ENCODE assay signal across 9 cellular contexts in genomic region chr17:7887482-7888183, GRCh38. TPM values are rescaled to one million over a fixed set of nuclear protein-coding genes. Genes with fewer than 3 reads are reported as not detected.
DNase-seq lines count a peak whose midpoint lies in the region; ATAC-seq, FAIRE-seq and TF ChIP-seq lines count a peak whose summit lies in the region.
"Had no signal": no experiment of that assay in that cellular context is flagged by ENCODE, and none has a peak within 500 bp of the region (broad histone marks: within the 10 kb centered on the region; RNA-seq: fewer than 3 reads in every experiment).

No MANE protein-coding gene starts in this region.

- peaks cover 56% of the 10 kb centered on the region for H3K4me1 ChIP-seq in CD4-positive, CD25-positive, alpha-beta regulatory T cell (ENCODE audit: control insufficient read depth, insufficient read depth, low read length, poor library complexity, severe bottlenecking)
- H3K4me1 ChIP-seq in pancreas: peaks cover 25 to 29% (median 26%) of the 10 kb centered on the region in 3 donors
- peaks cover 40 to 45% of the 10 kb centered on the region in 2 donors for H3K4me1 ChIP-seq in thyroid gland

- intact Hi-C loops in Right ventricle myocardium superior (cut with DNase I) (no loop called here), pancreas (cut with DNase I) (no loop called here), thyroid gland (cut with DNase I) (no loop called here)

- H3K4me3 Mint-ChIP-seq in CD4-positive, CD25-positive, alpha-beta regulatory T cell: no peak overlapping the region
- no peak overlapping the region for H3K4me3 Mint-ChIP-seq in activated naive CD8-positive, alpha-beta T cell treated with anti-CD3 and anti-CD28 coated beads, Interleukin-2, amount 10 ng/mL, durations not matched to agents 7 days and 5 days
- H3K4me3 Mint-ChIP-seq: T-helper 1 cell treated with Interleukin-12 subunit alpha and Interleukin-12 subunit beta and Interleukin-4 antibody, amounts not matched to agents 30 μg/mL and 1 μg/mL, for 36 hours had no signal

- H3K36me3 ChIP-seq in CD4-positive, CD25-positive, alpha-beta regulatory T cell (ENCODE audit: control insufficient read depth, insufficient read depth, low read length): peaks cover 27% of the 10 kb centered on the region
- H3K36me3 ChIP-seq in pancreas (no peaks in the 10 kb centered on the region), thyroid gland (peaks cover 10 to 13% of the 10 kb centered on the region in 2 donors)

- WGBS in pancreas, 2 donors: 0% methylated on average over 33 to 35 of the region's 35 CpGs
- 0 to 3% methylated on average over 29 to 34 of the region's 35 CpGs for WGBS in thyroid gland, 2 donors

- no peak overlapping the region for H3K27ac Mint-ChIP-seq in CD4-positive, CD25-positive, alpha-beta regulatory T cell
- no peak overlapping the region for H3K27ac Mint-ChIP-seq in activated naive CD8-positive, alpha-beta T cell treated with anti-CD3 and anti-CD28 coated beads, Interleukin-2, amount 10 ng/mL, durations not matched to agents 7 days and 5 days
- H3K27ac Mint-ChIP-seq: T-helper 1 cell treated with Interleukin-12 subunit alpha and Interleukin-12 subunit beta and Interleukin-4 antibody, amounts not matched to agents 30 μg/mL and 1 μg/mL, for 36 hours had no signal

- peak; percentile 83 to 99 (median 93) for DNase-seq in CD4-positive, CD25-positive, alpha-beta regulatory T cell
- DNase-seq in NCI-H1092 (lab: John Stamatoyannopoulos, UW): peak; percentile 93
- DNase-seq in activated naive CD8-positive, alpha-beta T cell treated with anti-CD3 and anti-CD28 coated beads, Interleukin-2, amount 10 ng/mL, durations not matched to agents 7 days and 5 days: peak; percentile 80
- DNase-seq in Right ventricle myocardium superior: peak; percentile 95
- peak; percentile 90 to 96 (median 91) for DNase-seq in pancreas
- peak; percentile 98 for DNase-seq in thyroid gland

- H3K9me3 Mint-ChIP-seq in CD4-positive, CD25-positive, alpha-beta regulatory T cell: no peaks in the 10 kb centered on the region
- H3K9me3 Mint-ChIP-seq in activated naive CD8-positive, alpha-beta T cell treated with anti-CD3 and anti-CD28 coated beads, Interleukin-2, amount 10 ng/mL, durations not matched to agents 7 days and 5 days: no peaks in the 10 kb centered on the region
- H3K9me3 Mint-ChIP-seq: T-helper 1 cell treated with Interleukin-12 subunit alpha and Interleukin-12 subunit beta and Interleukin-4 antibody, amounts not matched to agents 30 μg/mL and 1 μg/mL, for 36 hours had no signal

- H3K36me3 Mint-ChIP-seq in CD4-positive, CD25-positive, alpha-beta regulatory T cell: peaks cover 21% of the 10 kb centered on the region
- H3K36me3 Mint-ChIP-seq in activated naive CD8-positive, alpha-beta T cell treated with anti-CD3 and anti-CD28 coated beads, Interleukin-2, amount 10 ng/mL, durations not matched to agents 7 days and 5 days: peaks cover 12% of the 10 kb centered on the region

- H3K4me3 ChIP-seq in CD4-positive, CD25-positive, alpha-beta regulatory T cell (ENCODE audit: low read depth, low read length): peak overlapping the region; percentile 87
- H3K4me3 ChIP-seq in pancreas (peak overlapping the region in 3 of 4 donors; percentile 24 to 84 (median 84)), thyroid gland (replicated peaks in 1 of 3) (peak overlapping the region in 1 of 3 donors; percentile 49)

- POLR2A ChIA-PET in activated naive CD8-positive, alpha-beta T cell treated with anti-CD3 and anti-CD28 coated beads, Interleukin-2, amount 10 ng/mL, durations not matched to agents 7 days and 5 days (lab: Charles Lee): no interaction called here

- peak in 1 of 2 donors; percentile 76 for TF ChIP-seq POLR2A in thyroid gland (IDR thresholded peaks at IDR 0.05)

- ATAC-seq in CD4-positive, CD25-positive, alpha-beta regulatory T cell (ENCODE audit: low read depth in 2 of 2): peak; percentile 73 to 74
- ATAC-seq in GM21737 (IDR thresholded peaks at IDR 0.05; ENCODE audit: unreplicated experiment) (peak; percentile 54), SK-N-SH treated with all-trans-retinoic acid at 6 μM for 48 hours (peak; percentile 84), Right ventricle myocardium superior (ENCODE audit: poor library complexity) (peak; percentile 86), pancreas (peak; percentile 78 to 88 (median 82))
- peak; percentile 61 for ATAC-seq in activated naive CD8-positive, alpha-beta T cell treated with anti-CD3 and anti-CD28 coated beads, Interleukin-2, amount 10 ng/mL, durations not matched to agents 7 days and 5 days (ENCODE audit: low read depth)

- H3K27ac ChIP-seq in CD4-positive, CD25-positive, alpha-beta regulatory T cell (ENCODE audit: insufficient read depth, low read length, poor library complexity, severe bottlenecking): peak overlapping the region; percentile 82
- H3K27ac ChIP-seq in pancreas (peak overlapping the region; percentile 80 to 97 (median 88)), thyroid gland (peak overlapping the region; percentile 81 to 98 (median 92))

- no peaks in the 10 kb centered on the region for H3K9me3 ChIP-seq in CD4-positive, CD25-positive, alpha-beta regulatory T cell (ENCODE audit: control insufficient read depth in 2 of 2, low read length in 2 of 2)
- H3K9me3 ChIP-seq in pancreas: no peaks in the 10 kb centered on the region
- no peaks in the 10 kb centered on the region for H3K9me3 ChIP-seq in thyroid gland

- H3K4me1 Mint-ChIP-seq in CD4-positive, CD25-positive, alpha-beta regulatory T cell: peaks cover 0 to 27% (median 11%) of the 10 kb centered on the region in 4 donors
- peaks cover 11% of the 10 kb centered on the region for H3K4me1 Mint-ChIP-seq in activated naive CD8-positive, alpha-beta T cell treated with anti-CD3 and anti-CD28 coated beads, Interleukin-2, amount 10 ng/mL, durations not matched to agents 7 days and 5 days

- H3K27me3 Mint-ChIP-seq in CD4-positive, CD25-positive, alpha-beta regulatory T cell: peaks cover 7% of the 10 kb centered on the region
- no peaks in the 10 kb centered on the region for H3K27me3 Mint-ChIP-seq in activated naive CD8-positive, alpha-beta T cell treated with anti-CD3 and anti-CD28 coated beads, Interleukin-2, amount 10 ng/mL, durations not matched to agents 7 days and 5 days

- peak; percentile 86 for FAIRE-seq in pancreas (lab: Jason Lieb, UNC)

- H3K27me3 ChIP-seq in CD4-positive, CD25-positive, alpha-beta regulatory T cell (ENCODE audit: control insufficient read depth, insufficient read depth, low read length): no peaks in the 10 kb centered on the region
- no peaks in the 10 kb centered on the region for H3K27me3 ChIP-seq in pancreas
- H3K27me3 ChIP-seq in thyroid gland: no peaks in the 10 kb centered on the region

- TF ChIP-seq CTCF in pancreas (IDR thresholded peaks at IDR 0.05): no peak
- TF ChIP-seq CTCF in thyroid gland (IDR thresholded peaks at IDR 0.05): no peak

TF ChIP-seq in SK-N-SH treated with all-trans-retinoic acid at 6 μM for 48 hours, 23 proteins besides CTCF, POLR2A, EP300 and RAD21 (continues in another document):
- TF ChIP-seq ZFP3 (CRISPR knock-in tag; IDR thresholded peaks at IDR 0.05) (no peak), TOX (CRISPR knock-in tag; IDR thresholded peaks at IDR 0.05; ENCODE audit: borderline replicate concordance) (no peak)

RNA-seq across cellular contexts. Expression of gene CHD3, which starts 1.0 kb away (rescaled TPM):
- 273 TPM for total RNA-seq in CD4-positive, CD25-positive, alpha-beta regulatory T cell
- polyA plus RNA-seq in CD4-positive, CD25-positive, alpha-beta regulatory T cell: 1 to 10 TPM; 5.0 to 9.0 (median 7.2) TPM
- 100 to 1,000 TPM; 194 to 199 TPM for total RNA-seq in activated naive CD8-positive, alpha-beta T cell treated with anti-CD3 and anti-CD28 coated beads, Interleukin-2, amount 10 ng/mL, durations not matched to agents 7 days and 5 days
- total RNA-seq in Right ventricle myocardium superior (13.7 TPM), pancreas (100 to 1,000 TPM in 1 of 6 donors, 10 to 100 TPM in 5; 35.9 to 101 (median 43.1) TPM), thyroid gland (100 to 1,000 TPM in 1 of 4 donors, 10 to 100 TPM in 3; 78.9 to 117 (median 91.4) TPM)
- polyA plus RNA-seq in pancreas: 100 to 1,000 TPM; 117 to 143 TPM

RNA-seq across cellular contexts. Expression of gene RNF227, which starts 28.5 kb away (rescaled TPM):
- 2.4 TPM for total RNA-seq in CD4-positive, CD25-positive, alpha-beta regulatory T cell
- 1 to 10 TPM in 3 of 4 donors, under 1 TPM in 1; 0.92 to 5.0 (median 2.9) TPM for polyA plus RNA-seq in CD4-positive, CD25-positive, alpha-beta regulatory T cell
- 1 to 10 TPM; 4.5 to 5.5 TPM for total RNA-seq in activated naive CD8-positive, alpha-beta T cell treated with anti-CD3 and anti-CD28 coated beads, Interleukin-2, amount 10 ng/mL, durations not matched to agents 7 days and 5 days
- total RNA-seq in Right ventricle myocardium superior (0.78 TPM), pancreas (1 to 10 TPM; 1.2 to 2.8 (median 2.0) TPM), thyroid gland (1 to 10 TPM; 1.1 to 4.3 (median 2.2) TPM)
- polyA plus RNA-seq in pancreas: 1 to 10 TPM; 1.6 to 3.0 TPM

RNA-seq across cellular contexts. Expression of gene CYB5D1, which starts 29.8 kb away (rescaled TPM):
- total RNA-seq in CD4-positive, CD25-positive, alpha-beta regulatory T cell: 11.8 TPM
- polyA plus RNA-seq in CD4-positive, CD25-positive, alpha-beta regulatory T cell: 1 to 10 TPM; 3.1 to 5.4 (median 4.2) TPM
- total RNA-seq in activated naive CD8-positive, alpha-beta T cell treated with anti-CD3 and anti-CD28 coated beads, Interleukin-2, amount 10 ng/mL, durations not matched to agents 7 days and 5 days: 1 to 10 TPM; 7.3 to 7.9 TPM
- 24.2 TPM for total RNA-seq in Right ventricle myocardium superior
- total RNA-seq in pancreas: 10 to 100 TPM in 1 of 6 donors, 1 to 10 TPM in 5; 5.0 to 10.5 (median 8.4) TPM
- polyA plus RNA-seq in pancreas: 1 to 10 TPM; 4.9 to 8.5 TPM
- 10 to 100 TPM; 14.9 to 29.5 (median 23.5) TPM for total RNA-seq in thyroid gland

RNA-seq across cellular contexts. Expression of gene NAA38, which starts 30.3 kb away (rescaled TPM):
- total RNA-seq in CD4-positive, CD25-positive, alpha-beta regulatory T cell: 23.6 TPM
- 100 to 1,000 TPM; 128 to 192 (median 141) TPM for polyA plus RNA-seq in CD4-positive, CD25-positive, alpha-beta regulatory T cell
- total RNA-seq in activated naive CD8-positive, alpha-beta T cell treated with anti-CD3 and anti-CD28 coated beads, Interleukin-2, amount 10 ng/mL, durations not matched to agents 7 days and 5 days: 10 to 100 TPM; 62.1 to 71.7 TPM
- total RNA-seq in Right ventricle myocardium superior (101 TPM), pancreas (10 to 100 TPM; 20.1 to 29.6 (median 26.6) TPM), thyroid gland (100 to 1,000 TPM in 2 of 4 donors, 10 to 100 TPM in 2; 24.6 to 180 (median 79.6) TPM)
- 10 to 100 TPM; 75.7 to 87.2 TPM for polyA plus RNA-seq in pancreas

RNA-seq across cellular contexts. Expression of gene TMEM88, which starts 32.8 kb away (rescaled TPM):
- total RNA-seq in CD4-positive, CD25-positive, alpha-beta regulatory T cell: 31.5 TPM
- not detected for polyA plus RNA-seq in CD4-positive, CD25-positive, alpha-beta regulatory T cell
- total RNA-seq in activated naive CD8-positive, alpha-beta T cell treated with anti-CD3 and anti-CD28 coated beads, Interleukin-2, amount 10 ng/mL, durations not matched to agents 7 days and 5 days: 1 to 10 TPM; 2.9 to 3.7 TPM
- 32.4 TPM for total RNA-seq in Right ventricle myocardium superior
- 1 to 10 TPM; 2.1 to 4.2 (median 2.4) TPM for total RNA-seq in pancreas
- 10 to 100 TPM; 21.6 to 28.5 TPM for polyA plus RNA-seq in pancreas
- total RNA-seq in thyroid gland: 10 to 100 TPM; 12.3 to 39.5 (median 18.4) TPM
